In genomic region chr9:94985649-94986048, GRCh38 we compare ENCODE assay signal across 22 cellular contexts.
"Had no signal": no experiment of that assay in that cellular context is flagged by ENCODE, and none has a peak within 500 bp of the region (broad histone marks: within the 10 kb centered on the region; RNA-seq: fewer than 3 reads in every experiment).

No MANE protein-coding gene starts in this region.

- H3K27ac Mint-ChIP-seq: activated CD4-positive, alpha-beta T cell treated with anti-CD3 and anti-CD28 coated beads, Interleukin-2, amount 10 ng/mL, durations not matched to agents 7 days and 5 days; activated naive CD4-positive, alpha-beta T cell treated with anti-CD3 and anti-CD28 coated beads, Interleukin-2, amount 50 U/mL, for 72 hours; nephron progenitor cell; stimulated activated effector memory CD8-positive, alpha-beta T cell treated with anti-CD3 and anti-CD28 coated beads, Interleukin-12 subunit alpha, Interleukin-12 subunit beta, amount 100 ng/mL, for 72 hours; stimulated activated naive CD8-positive, alpha-beta T cell treated with anti-CD3 and anti-CD28 coated beads, Interleukin-15, amount 100 ng/mL, for 72 hours; T-helper 17 cell had no signal

- H3K4me3 ChIP-seq: adrenal gland, left ventricle myocardium inferior, skin epidermis, tibial nerve, uterus had no signal

- H3K9me3 ChIP-seq: adrenal gland, left ventricle myocardium inferior, tibial nerve, uterus had no signal

- H3K9me3 Mint-ChIP-seq: activated CD4-positive, alpha-beta T cell treated with anti-CD3 and anti-CD28 coated beads, Interleukin-2, amount 10 ng/mL, durations not matched to agents 7 days and 5 days; activated naive CD4-positive, alpha-beta T cell treated with anti-CD3 and anti-CD28 coated beads, Interleukin-2, amount 50 U/mL, for 72 hours; central memory CD8-positive, alpha-beta T cell; stimulated activated effector memory CD8-positive, alpha-beta T cell treated with anti-CD3 and anti-CD28 coated beads, Interleukin-12 subunit alpha, Interleukin-12 subunit beta, amount 100 ng/mL, for 72 hours; stimulated activated naive CD8-positive, alpha-beta T cell treated with anti-CD3 and anti-CD28 coated beads, Interleukin-15, amount 100 ng/mL, for 72 hours had no signal

- H3K27me3 Mint-ChIP-seq: central memory CD8-positive, alpha-beta T cell; stimulated activated naive CD8-positive, alpha-beta T cell treated with anti-CD3 and anti-CD28 coated beads, Interleukin-15, amount 100 ng/mL, for 72 hours; T-helper 17 cell had no signal

- H3K27me3 ChIP-seq: adrenal gland, tibial nerve, uterus had no signal

- H3K36me3 Mint-ChIP-seq: stimulated activated effector memory CD8-positive, alpha-beta T cell treated with anti-CD3 and anti-CD28 coated beads, Interleukin-12 subunit alpha, Interleukin-12 subunit beta, amount 100 ng/mL, for 72 hours had no signal

- H3K4me1 ChIP-seq: adrenal gland, left ventricle myocardium inferior, parathyroid adenoma, uterus had no signal

- H3K36me3 ChIP-seq: adrenal gland, left ventricle myocardium inferior, uterus had no signal

- ATAC-seq: activated CD4-positive, CD25-positive, alpha-beta regulatory T cell treated with anti-CD3 and anti-CD28 coated beads, Interleukin-2, amount 50 U/mL, for 24 hours; activated naive CD4-positive, alpha-beta T cell treated with anti-CD3 and anti-CD28 coated beads, Interleukin-2, amount 50 U/mL, for 72 hours; esophagus mucosa; right cardiac atrium; stimulated activated effector memory CD8-positive, alpha-beta T cell treated with anti-CD3 and anti-CD28 coated beads, Interleukin-12 subunit alpha, Interleukin-12 subunit beta, amount 100 ng/mL, for 72 hours; stimulated activated naive CD8-positive, alpha-beta T cell treated with anti-CD3 and anti-CD28 coated beads, Interleukin-15, amount 100 ng/mL, for 72 hours; T-helper 17 cell had no signal

- H3K27ac ChIP-seq: adrenal gland, left ventricle myocardium inferior, parathyroid adenoma, skin epidermis, tibial nerve, uterus had no signal

- DNase-seq: activated CD4-positive, alpha-beta T cell treated with anti-CD3 and anti-CD28 coated beads, Interleukin-2, amount 10 ng/mL, durations not matched to agents 7 days and 5 days; activated T-cell treated with anti-CD3 and anti-CD28 coated beads, Interleukin-2, amount 50 U/mL, for 1 hour; adrenal gland; effector memory CD4-positive, alpha-beta T cell; glutamatergic neuron; kidney glomerular epithelial cell; left ventricle myocardium inferior; mesenchymal stem cell; nephron progenitor cell; right cardiac atrium; stimulated activated CD4-positive, alpha-beta T cell treated with anti-CD3 and anti-CD28 coated beads, Interleukin-2, amount 100 ng/mL, for 24 hours; stimulated activated naive CD8-positive, alpha-beta T cell treated with anti-CD3 and anti-CD28 coated beads, Interleukin-15, amount 100 ng/mL, for 72 hours; T-helper 17 cell; uterus had no signal

- H3K4me3 Mint-ChIP-seq: activated CD4-positive, alpha-beta T cell treated with anti-CD3 and anti-CD28 coated beads, Interleukin-2, amount 10 ng/mL, durations not matched to agents 7 days and 5 days; central memory CD8-positive, alpha-beta T cell; nephron progenitor cell; stimulated activated effector memory CD8-positive, alpha-beta T cell treated with anti-CD3 and anti-CD28 coated beads, Interleukin-12 subunit alpha, Interleukin-12 subunit beta, amount 100 ng/mL, for 72 hours; stimulated activated naive CD8-positive, alpha-beta T cell treated with anti-CD3 and anti-CD28 coated beads, Interleukin-15, amount 100 ng/mL, for 72 hours; T-helper 17 cell had no signal
